Comparison of ENCODE assay signal across 29 cellular contexts in genomic region chrX:2176274-2176673, GRCh38.
"Had no signal": no experiment of that assay in that cellular context is flagged by ENCODE, and none has a peak within 500 bp of the region (broad histone marks: within the 10 kb centered on the region; RNA-seq: fewer than 3 reads in every experiment).

No MANE protein-coding gene starts in this region.

- H3K4me1 ChIP-seq: ascending aorta, breast epithelium, colonic mucosa, esophagus muscularis mucosa, foreskin keratinocyte, gastrocnemius medialis, heart left ventricle had no signal

- H3K4me3 Mint-ChIP-seq: activated CD4-positive, alpha-beta T cell treated with anti-CD3 and anti-CD28 coated beads, Interleukin-2, amount 10 ng/mL, durations not matched to agents 7 days and 5 days; activated CD8-positive, alpha-beta memory T cell treated with anti-CD3 and anti-CD28 coated beads, Interleukin-2, amount 10 ng/mL, durations not matched to agents 7 days and 5 days; activated CD8-positive, alpha-beta T cell treated with anti-CD3 and anti-CD28 coated beads, Interleukin-2, amount 10 ng/mL, durations not matched to agents 7 days and 5 days; activated naive CD4-positive, alpha-beta T cell treated with anti-CD3 and anti-CD28 coated beads, Interleukin-2, amount 10 ng/mL, durations not matched to agents 7 days and 5 days; activated naive CD8-positive, alpha-beta T cell treated with anti-CD3 and anti-CD28 coated beads, Interleukin-2, amount 10 ng/mL, durations not matched to agents 7 days and 5 days; activated T-cell treated with anti-CD3 and anti-CD28 coated beads, Interleukin-2, amount 50 U/mL, for 24 hours; activated T-cell treated with anti-CD3 and anti-CD28 coated beads, Interleukin-2, amount 50 U/mL, for 72 hours; brain had no signal

- H3K36me3 Mint-ChIP-seq: activated naive CD4-positive, alpha-beta T cell treated with anti-CD3 and anti-CD28 coated beads, Interleukin-2, amount 10 ng/mL, durations not matched to agents 7 days and 5 days had no signal

- H3K27ac Mint-ChIP-seq: activated CD4-positive, alpha-beta T cell treated with anti-CD3 and anti-CD28 coated beads, Interleukin-2, amount 10 ng/mL, durations not matched to agents 7 days and 5 days; activated CD8-positive, alpha-beta memory T cell treated with anti-CD3 and anti-CD28 coated beads, Interleukin-2, amount 10 ng/mL, durations not matched to agents 7 days and 5 days; activated CD8-positive, alpha-beta T cell treated with anti-CD3 and anti-CD28 coated beads, Interleukin-2, amount 10 ng/mL, durations not matched to agents 7 days and 5 days; activated naive CD4-positive, alpha-beta T cell treated with anti-CD3 and anti-CD28 coated beads, Interleukin-2, amount 10 ng/mL, durations not matched to agents 7 days and 5 days; activated naive CD4-positive, alpha-beta T cell treated with anti-CD3 and anti-CD28 coated beads, Interleukin-2, amount 50 U/mL, for 72 hours; activated naive CD8-positive, alpha-beta T cell treated with anti-CD3 and anti-CD28 coated beads, Interleukin-2, amount 10 ng/mL, durations not matched to agents 7 days and 5 days; activated T-cell treated with anti-CD3 and anti-CD28 coated beads, Interleukin-2, amount 50 U/mL, for 24 hours; activated T-cell treated with anti-CD3 and anti-CD28 coated beads, Interleukin-2, amount 50 U/mL, for 72 hours; brain had no signal

- H3K4me1 Mint-ChIP-seq: activated CD4-positive, alpha-beta T cell treated with anti-CD3 and anti-CD28 coated beads, Interleukin-2, amount 10 ng/mL, durations not matched to agents 7 days and 5 days; activated CD8-positive, alpha-beta memory T cell treated with anti-CD3 and anti-CD28 coated beads, Interleukin-2, amount 10 ng/mL, durations not matched to agents 7 days and 5 days; activated naive CD4-positive, alpha-beta T cell treated with anti-CD3 and anti-CD28 coated beads, Interleukin-2, amount 10 ng/mL, durations not matched to agents 7 days and 5 days; activated naive CD8-positive, alpha-beta T cell treated with anti-CD3 and anti-CD28 coated beads, Interleukin-2, amount 10 ng/mL, durations not matched to agents 7 days and 5 days; brain had no signal

- H3K4me3 ChIP-seq: ascending aorta, breast epithelium, cardiac muscle cell, colonic mucosa, esophagus muscularis mucosa, gastrocnemius medialis, heart left ventricle had no signal

- H3K27me3 Mint-ChIP-seq: activated CD4-positive, alpha-beta T cell treated with anti-CD3 and anti-CD28 coated beads, Interleukin-2, amount 10 ng/mL, durations not matched to agents 7 days and 5 days; activated CD8-positive, alpha-beta memory T cell treated with anti-CD3 and anti-CD28 coated beads, Interleukin-2, amount 10 ng/mL, durations not matched to agents 7 days and 5 days; activated naive CD4-positive, alpha-beta T cell treated with anti-CD3 and anti-CD28 coated beads, Interleukin-2, amount 10 ng/mL, durations not matched to agents 7 days and 5 days; activated naive CD8-positive, alpha-beta T cell treated with anti-CD3 and anti-CD28 coated beads, Interleukin-2, amount 10 ng/mL, durations not matched to agents 7 days and 5 days; activated T-cell treated with anti-CD3 and anti-CD28 coated beads, Interleukin-2, amount 50 U/mL, for 24 hours; brain had no signal

- DNase-seq: activated CD4-positive, alpha-beta T cell treated with anti-CD3 and anti-CD28 coated beads for 1 hour; activated CD4-positive, alpha-beta T cell treated with anti-CD3 and anti-CD28 coated beads for 4 hours; activated CD4-positive, alpha-beta T cell treated with anti-CD3 and anti-CD28 coated beads, Interleukin-2, amount 10 ng/mL, durations not matched to agents 7 days and 5 days; activated CD4-positive, alpha-beta T cell treated with anti-CD3 and anti-CD28 coated beads, Interleukin-2, amount 50 U/mL, for 4 hours; activated CD8-positive, alpha-beta memory T cell treated with anti-CD3 and anti-CD28 coated beads, Interleukin-2, amount 10 ng/mL, durations not matched to agents 7 days and 5 days; activated CD8-positive, alpha-beta memory T cell treated with anti-CD3 and anti-CD28 coated beads, Interleukin-2, amount 50 U/mL, for 4 hours; activated CD8-positive, alpha-beta T cell treated with anti-CD3 and anti-CD28 coated beads, Interleukin-2, amount 10 ng/mL, durations not matched to agents 7 days and 5 days; activated gamma-delta T cell; activated naive CD4-positive, alpha-beta T cell; activated naive CD4-positive, alpha-beta T cell treated with anti-CD3 and anti-CD28 coated beads, Interleukin-2, amount 10 ng/mL, durations not matched to agents 7 days and 5 days; activated naive CD8-positive, alpha-beta T cell treated with anti-CD3 and anti-CD28 coated beads, Interleukin-2, amount 10 ng/mL, durations not matched to agents 7 days and 5 days; activated T-cell treated with anti-CD3 and anti-CD28 coated beads, Interleukin-2, amount 50 U/mL, for 24 hours; activated T-cell treated with anti-CD3 and anti-CD28 coated beads, Interleukin-2, amount 50 U/mL, for 72 hours; central memory CD4-positive, alpha-beta T cell; cerebellar nuclear complex; colonic mucosa; effector CD8-positive, alpha-beta T cell; erythroblast; foreskin keratinocyte; gastrocnemius medialis; glutamatergic neuron; heart left ventricle; T-helper 2 cell had no signal

- H3K9me3 ChIP-seq: breast epithelium, colonic mucosa, esophagus muscularis mucosa, gastrocnemius medialis, heart left ventricle had no signal

- H3K27ac ChIP-seq: ascending aorta, breast epithelium, cardiac muscle cell, colonic mucosa, esophagus muscularis mucosa, foreskin keratinocyte, gastrocnemius medialis, heart left ventricle had no signal

- H3K36me3 ChIP-seq: ascending aorta, breast epithelium, cardiac muscle cell, colonic mucosa, gastrocnemius medialis, heart left ventricle had no signal

- H3K27me3 ChIP-seq: ascending aorta, breast epithelium, cardiac muscle cell, colonic mucosa, esophagus muscularis mucosa, foreskin keratinocyte, gastrocnemius medialis, heart left ventricle had no signal

- ATAC-seq: activated CD8-positive, alpha-beta memory T cell treated with anti-CD3 and anti-CD28 coated beads, Interleukin-2, amount 10 ng/mL, durations not matched to agents 7 days and 5 days; activated CD8-positive, alpha-beta T cell treated with anti-CD3 and anti-CD28 coated beads, Interleukin-2, amount 10 ng/mL, durations not matched to agents 7 days and 5 days; activated naive CD4-positive, alpha-beta T cell treated with anti-CD3 and anti-CD28 coated beads, Interleukin-2, amount 50 U/mL, for 72 hours; activated T-cell treated with anti-CD3 and anti-CD28 coated beads, Interleukin-2, amount 50 U/mL, for 72 hours; foreskin keratinocyte; gastrocnemius medialis; heart left ventricle had no signal
